14 cellular contexts compared by ENCODE assay signal in the genomic region with DNA sequence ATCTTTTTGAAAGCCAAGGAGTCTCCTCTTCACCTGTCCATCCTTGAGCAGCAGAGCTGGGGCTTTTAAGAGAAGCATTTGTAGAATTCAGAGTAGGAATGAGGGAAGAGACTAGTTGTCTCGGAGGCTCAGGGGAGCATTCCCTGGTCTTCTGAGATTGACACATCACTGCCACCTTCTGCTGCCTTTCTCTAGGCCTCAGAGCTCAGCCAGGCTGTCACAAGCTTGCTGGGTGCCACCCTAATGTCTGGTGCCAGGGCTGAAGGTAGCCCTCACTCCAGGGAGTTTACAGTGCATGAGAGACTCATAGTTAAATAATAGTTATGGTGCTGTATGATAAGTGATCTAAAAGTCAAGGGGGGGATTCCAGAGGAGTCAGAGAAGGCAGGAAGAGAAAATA. TPM values are rescaled to one million over a fixed set of nuclear protein-coding genes. Genes with fewer than 3 reads are reported as not detected.
DNase-seq lines count a peak whose midpoint lies in the region; ATAC-seq, FAIRE-seq and TF ChIP-seq lines count a peak whose summit lies in the region.
"Had no signal": no experiment of that assay in that cellular context is flagged by ENCODE, and none has a peak within 500 bp of the region (broad histone marks: within the 10 kb centered on the region; RNA-seq: fewer than 3 reads in every experiment).

No MANE protein-coding gene starts in this region.

- H3K27ac ChIP-seq in right atrium auricular region (peak overlapping the region in 1 of 2 donors; percentile 65), spleen (no peak overlapping the region)
- H3K27ac ChIP-seq: BLaER1 treated with 17β-estradiol and CSF1 and Interleukin-3, amounts not matched to agents 10 nM and 100 nM had no signal

- peak; percentile 42 for FAIRE-seq in HTR-8/SVneo (lab: Jason Lieb, UNC)
- FAIRE-seq: GM18507 had no signal

- H3K9me3 Mint-ChIP-seq in endothelial cell (ENCODE audit: unreplicated experiment) = no peaks in the 10 kb centered on the region

- H3K27me3 Mint-ChIP-seq in endothelial cell (ENCODE audit: unreplicated experiment) (peaks cover 8% of the 10 kb centered on the region), T-helper 17 cell (peaks cover 7% of the 10 kb centered on the region)
- H3K27me3 Mint-ChIP-seq: CD4-positive, CD25-positive, alpha-beta regulatory T cell had no signal

- H3K9me3 ChIP-seq in right atrium auricular region (peaks cover 0 to 3% of the 10 kb centered on the region in 2 donors), spleen (peaks cover 0 to 16% (median 11%) of the 10 kb centered on the region in 8 donors), T-helper 17 cell (ENCODE audit: control insufficient read depth, low read length, poor library complexity, severe bottlenecking) (no peaks in the 10 kb centered on the region)

- DNase-seq in cardiac septum (ENCODE audit: low spot score) (peak; percentile 63), right atrium auricular region (ENCODE audit: low spot score) (no peak), HTR-8/SVneo (ENCODE audit: insufficient read length, low spot score) (no peak), endothelial cell (ENCODE audit: low spot score) (no peak), spleen (peak; percentile 30), NCI-H1048 (lab: John Stamatoyannopoulos, UW) (no peak), T-helper 17 cell (no peak)
- DNase-seq: 8988T; CD4-positive, CD25-positive, alpha-beta regulatory T cell; DMS53; HCEC 1CT; HFFc6 had no signal

- peaks cover 0 to 19% of the 10 kb centered on the region in 2 donors for H3K4me1 ChIP-seq in right atrium auricular region
- peaks cover 0 to 7% (median 3%) of the 10 kb centered on the region in 6 donors for H3K4me1 ChIP-seq in spleen

- H3K36me3 ChIP-seq in right atrium auricular region = no peaks in the 10 kb centered on the region
- H3K36me3 ChIP-seq in spleen = no peaks in the 10 kb centered on the region
- H3K36me3 ChIP-seq: BLaER1 treated with 17β-estradiol and CSF1 and Interleukin-3, amounts not matched to agents 10 nM and 100 nM had no signal

- H3K4me3 ChIP-seq in right atrium auricular region = no peak overlapping the region
- no peak overlapping the region for H3K4me3 ChIP-seq in spleen
- H3K4me3 ChIP-seq: BLaER1 treated with 17β-estradiol and CSF1 and Interleukin-3, amounts not matched to agents 10 nM and 100 nM had no signal

- H3K27me3 ChIP-seq in right atrium auricular region = no peaks in the 10 kb centered on the region
- H3K27me3 ChIP-seq in spleen (replicated peaks in 1 of 7) = peaks cover 0 to 19% (median 0%) of the 10 kb centered on the region in 7 donors

- H3K4me1 Mint-ChIP-seq in endothelial cell (ENCODE audit: unreplicated experiment) (peaks cover 3% of the 10 kb centered on the region), T-helper 17 cell (no peaks in the 10 kb centered on the region)
- H3K4me1 Mint-ChIP-seq: CD4-positive, CD25-positive, alpha-beta regulatory T cell had no signal

- intact Hi-C loops in cardiac septum (cut with DNase I) = no loop called here
- intact Hi-C loops in spleen (cut with DNase I; ENCODE audit: low total_unique reads) = no loop called here

- TF ChIP-seq POLR2A in spleen (IDR thresholded peaks at IDR 0.05) = no peak

- H3K36me3 Mint-ChIP-seq in endothelial cell (ENCODE audit: low read depth, unreplicated experiment) = peaks cover 42% of the 10 kb centered on the region
- H3K36me3 Mint-ChIP-seq in T-helper 17 cell (ENCODE audit: low read depth) = peaks cover 5% of the 10 kb centered on the region

- H3K4me3 Mint-ChIP-seq in endothelial cell (ENCODE audit: unreplicated experiment) (peak overlapping the region; percentile 13), T-helper 17 cell (no peak overlapping the region)
- H3K4me3 Mint-ChIP-seq: CD4-positive, CD25-positive, alpha-beta regulatory T cell; HFFc6 had no signal

- ATAC-seq in T-helper 17 cell = no peak

- WGBS in spleen, 5 donors = 92 to 100% (median 100%) methylated on average over 1 of the region's 1 CpG

- H3K27ac Mint-ChIP-seq in endothelial cell (ENCODE audit: unreplicated experiment) (no peak overlapping the region), T-helper 17 cell (no peak overlapping the region)
- H3K27ac Mint-ChIP-seq: CD4-positive, CD25-positive, alpha-beta regulatory T cell; HFFc6 had no signal

- TF ChIP-seq CTCF in right atrium auricular region (IDR thresholded peaks at IDR 0.05) (no peak), endothelial cell (IDR thresholded peaks at IDR 0.05; ENCODE audit: unreplicated experiment) (no peak), spleen (IDR thresholded peaks at IDR 0.05 in 8 of 11, conservative IDR thresholded peaks at IDR 0.05 in 3 of 11) (no peak)

RNA-seq across cellular contexts. Expression of a gene that starts 39.7 kb away (rescaled TPM):
- total RNA-seq in cardiac septum (9.7 TPM), right atrium auricular region (10 to 100 TPM; 18.7 to 24.6 TPM), endothelial cell (ENCODE audit: unreplicated experiment) (6.2 TPM), spleen (10 to 100 TPM in 1 of 7 donors, 1 to 10 TPM in 6; 6.4 to 14.1 (median 7.3) TPM), T-helper 17 cell (1 to 10 TPM in 1 of 2 donors, under 1 TPM in 1; 0.37 to 1.2 TPM)
- 1 to 10 TPM; 4.3 to 8.1 (median 5.8) TPM for polyA plus RNA-seq in spleen

RNA-seq across cellular contexts. Expression of a gene that starts 55.4 kb away (rescaled TPM):
- total RNA-seq in cardiac septum (17.5 TPM), right atrium auricular region (10 to 100 TPM; 15.9 to 17.8 TPM), endothelial cell (ENCODE audit: unreplicated experiment) (48.5 TPM), spleen (10 to 100 TPM; 23.1 to 56.2 (median 34.4) TPM), T-helper 17 cell (10 to 100 TPM; 16.7 to 20.3 TPM)
- polyA plus RNA-seq in spleen = 10 to 100 TPM in 1 of 3 donors, 1 to 10 TPM in 2; 5.7 to 15.1 (median 6.9) TPM

Comparison
In these comparisons a context has a peak if more than half of its experiments do, and no peak if none do; other contexts are left out.
1. DNase-seq: peak in cardiac septum (single experiment) and spleen (single experiment); none in right atrium auricular region (single experiment), HTR-8/SVneo (single experiment), endothelial cell (single experiment), NCI-H1048 (single experiment) and T-helper 17 cell (0 of 3).